Comparison of ENCODE assay signal across 25 cellular contexts in the genomic region with DNA sequence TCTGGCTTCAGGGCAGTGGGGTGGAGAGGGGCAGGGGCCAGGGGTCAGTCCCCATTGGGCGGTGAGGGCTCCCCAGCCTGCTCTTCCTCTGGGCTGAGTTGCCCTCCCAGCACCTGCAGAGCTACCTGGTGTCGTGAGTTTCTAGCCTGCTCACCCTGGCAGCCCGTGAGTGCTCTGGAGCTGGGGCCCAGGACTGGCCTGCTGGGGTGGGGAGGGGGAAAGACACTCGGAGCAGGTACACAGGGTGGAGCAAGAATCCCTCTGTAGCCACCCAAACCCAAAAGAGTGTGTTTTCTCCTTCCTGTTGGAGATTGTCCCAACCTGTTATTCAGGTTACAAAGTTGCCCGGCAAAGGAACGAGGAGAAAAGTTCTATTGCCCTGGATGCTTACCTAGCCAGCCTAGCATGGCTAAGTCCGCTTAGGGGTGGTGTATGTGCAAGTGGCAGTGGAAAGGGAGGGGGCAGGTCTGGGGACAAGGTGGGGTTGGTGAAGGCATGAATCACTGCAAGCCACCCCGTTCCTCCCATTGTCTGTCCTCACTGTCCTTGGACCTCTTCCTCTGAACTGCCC. TPM values are rescaled to one million over a fixed set of nuclear protein-coding genes. Genes with fewer than 3 reads are reported as not detected.
DNase-seq lines count a peak whose midpoint lies in the region; TF ChIP-seq lines count a peak whose summit lies in the region.
"Had no signal": no experiment of that assay in that cellular context is flagged by ENCODE, and none has a peak within 500 bp of the region (broad histone marks: within the 10 kb centered on the region; RNA-seq: fewer than 3 reads in every experiment).

No MANE protein-coding gene starts in this region.

- peaks cover 14% of the 10 kb centered on the region for H3K4me1 ChIP-seq in colonic mucosa
- peaks cover 28 to 43% of the 10 kb centered on the region in 2 donors for H3K4me1 ChIP-seq in mucosa of rectum (ENCODE audit: control insufficient read depth in 2 of 2, insufficient read depth in 2 of 2, low read length in 2 of 2)
- peaks cover 0 to 37% (median 23%) of the 10 kb centered on the region in 4 donors for H3K4me1 ChIP-seq in transverse colon
- H3K4me1 ChIP-seq: vagina had no signal

- H3K27ac ChIP-seq in colonic mucosa (peak overlapping the region; percentile 63), mucosa of rectum (ENCODE audit: low read depth in 2 of 2, low read length in 2 of 2) (peak overlapping the region; percentile 76 to 86), transverse colon (peak overlapping the region; percentile 56 to 74 (median 62))
- H3K27ac ChIP-seq: 22Rv1, vagina had no signal

- peak; percentile 19 for TF ChIP-seq POLR2A in transverse colon (IDR thresholded peaks at IDR 0.05)

- H3K9ac ChIP-seq in colonic mucosa (ENCODE audit: low read depth in 2 of 2, low read length in 2 of 2) (peak overlapping the region in 1 of 2 donors; percentile 62), mucosa of rectum (ENCODE audit: low read depth in 1 of 2, low read length in 2 of 2) (peak overlapping the region in 1 of 2 donors; percentile 41)
- H3K9ac ChIP-seq: SK-N-SH had no signal

- TF ChIP-seq EP300 in transverse colon (IDR thresholded peaks at IDR 0.05; ENCODE audit: low read depth): no peak

- H3K9me3 ChIP-seq in colonic mucosa (no peaks in the 10 kb centered on the region), mucosa of rectum (ENCODE audit: control insufficient read depth in 2 of 2, low read length in 2 of 2) (no peaks in the 10 kb centered on the region), transverse colon (no peaks in the 10 kb centered on the region)
- H3K9me3 ChIP-seq: SK-N-SH, vagina had no signal

- TF ChIP-seq CTCF in colonic mucosa (IDR thresholded peaks at IDR 0.05) (no peak), transverse colon (IDR thresholded peaks at IDR 0.05) (no peak)

- intact Hi-C loops in colonic mucosa (cut with DNase I) (no loop called here), transverse colon (cut with DNase I; ENCODE audit: low total_unique reads) (no loop called here)

- WGBS in transverse colon (ENCODE audit: low coverage in 1 of 2), 2 donors: 33 to 49% methylated on average over 1 to 8 of the region's 8 CpGs

- H3K36me3 ChIP-seq in colonic mucosa: no peaks in the 10 kb centered on the region
- peaks cover 41 to 44% of the 10 kb centered on the region in 2 donors for H3K36me3 ChIP-seq in mucosa of rectum (ENCODE audit: control insufficient read depth in 2 of 2, insufficient read depth in 2 of 2, low read length in 2 of 2)
- no peaks in the 10 kb centered on the region for H3K36me3 ChIP-seq in transverse colon
- H3K36me3 ChIP-seq: vagina had no signal

- no peaks in the 10 kb centered on the region for H3K27me3 ChIP-seq in colonic mucosa
- H3K27me3 ChIP-seq in mucosa of rectum (ENCODE audit: control insufficient read depth in 2 of 2, insufficient read depth in 2 of 2, low read length in 2 of 2): no peaks in the 10 kb centered on the region
- no peaks in the 10 kb centered on the region for H3K27me3 ChIP-seq in transverse colon
- H3K27me3 ChIP-seq: vagina had no signal

- in situ Hi-C loops in transverse colon (cut with MboI; ENCODE audit: low pct_ligation_motif_present in 1 of 4, low pct_unique_long_range_greater_than_20kb in 1 of 4, low sequenced_read_pairs in 3 of 4): no loop called here

- H3K4me3 ChIP-seq in colonic mucosa (no peak overlapping the region), mucosa of rectum (ENCODE audit: low read length in 2 of 2) (no peak overlapping the region), transverse colon (no peak overlapping the region)

- peak; percentile 59 for DNase-seq in activated effector memory CD4-positive, alpha-beta T cell treated with anti-CD3 and anti-CD28 coated beads, Interleukin-2, amount 50 U/mL, for 16 hours
- DNase-seq in activated effector memory CD4-positive, alpha-beta T cell treated with Interleukin-2 at 50 U/mL for 16 hours: no peak
- DNase-seq in colonic mucosa (peak; percentile 74), transverse colon (peak; percentile 71), DMS79 treated with DMSO at 0.1 percent for 48 hours (lab: John Stamatoyannopoulos, UW) (no peak), NCI-H1048 (lab: John Stamatoyannopoulos, UW) (no peak), inferior parietal cortex (ENCODE audit: extremely low spot score) (no peak)
- DNase-seq: activated CD4-positive, alpha-beta T cell treated with anti-CD3 and anti-CD28 coated beads for 4 hours; CD4-positive, alpha-beta T cell; DMS 273 treated with DMSO at 0.1 percent for 48 hours; effector CD8-positive, alpha-beta T cell; erythroblast; KG1; naive B cell; NCI-H1436 treated with DMSO at 0.1 percent for 48 hours; NCI-H2107; NCI-H82; occipital lobe; SK-N-SH; substantia nigra had no signal

RNA-seq across cellular contexts. Expression of a gene that starts 8.9 kb away (rescaled TPM):
- total RNA-seq in colonic mucosa (100 to 1,000 TPM; 646 to 707 TPM), transverse colon (100 to 1,000 TPM; 243 to 431 (median 364) TPM)
- total RNA-seq: CD4-positive, alpha-beta T cell; frontal cortex; occipital lobe; T-helper 2 cell treated with Interferon-gamma antibody and Interleukin-4, amounts not matched to agents 100 ng/mL and 5 ng/mL, for 36 hours had no signal

Comparison
In these comparisons a context has a peak if more than half of its experiments do, and no peak if none do; other contexts are left out.
1. DNase-seq: peak in activated effector memory CD4-positive, alpha-beta T cell treated with anti-CD3 and anti-CD28 coated beads, Interleukin-2, amount 50 U/mL, for 16 hours (single experiment), colonic mucosa (single experiment) and transverse colon (single experiment); none in activated effector memory CD4-positive, alpha-beta T cell treated with Interleukin-2 at 50 U/mL for 16 hours (single experiment), DMS79 treated with DMSO at 0.1 percent for 48 hours (single experiment), NCI-H1048 (single experiment) and inferior parietal cortex (single experiment).
2. Peak in every context shown above with its lines, with median percentiles within 50 percentile points of each other: H3K27ac ChIP-seq.